In genomic region chrX:72959971-72960370, GRCh38 we compare ENCODE assay signal across 2 cellular contexts. TPM values are rescaled to one million over a fixed set of nuclear protein-coding genes. Genes with fewer than 3 reads are reported as not detected.
"Had no signal": no experiment of that assay in that cellular context is flagged by ENCODE, and none has a peak within 500 bp of the region (broad histone marks: within the 10 kb centered on the region; RNA-seq: fewer than 3 reads in every experiment).

No MANE protein-coding gene starts in this region.

RNA-seq across cellular contexts. Expression of gene DMRTC1, which starts 16.3 kb away (rescaled TPM):
- total RNA-seq: G401, GM12878 had no signal

RNA-seq across cellular contexts. Expression of gene FAM236A, which starts 22.0 kb away (rescaled TPM):
- total RNA-seq: G401, GM12878 had no signal
- polyA plus RNA-seq: GM12878 had no signal

RNA-seq across cellular contexts. Expression of gene PABPC1L2B, which starts 42.8 kb away (rescaled TPM):
- total RNA-seq: G401, GM12878 had no signal
- polyA plus RNA-seq: GM12878 had no signal

RNA-seq across cellular contexts. Expression of gene FAM236C, which starts 47.6 kb away (rescaled TPM):
- total RNA-seq: G401, GM12878 had no signal
- polyA plus RNA-seq: GM12878 had no signal
